Comparison of ENCODE assay signal across 13 cellular contexts in genomic region chr6:143695106-143696059, GRCh38.
DNase-seq lines count a peak whose midpoint lies in the region; ATAC-seq and TF ChIP-seq lines count a peak whose summit lies in the region.
"Had no signal": no experiment of that assay in that cellular context is flagged by ENCODE, and none has a peak within 500 bp of the region (broad histone marks: within the 10 kb centered on the region; RNA-seq: fewer than 3 reads in every experiment).

No MANE protein-coding gene starts in this region.

- no peak for ATAC-seq in HG03439 (IDR thresholded peaks at IDR 0.05; ENCODE audit: unreplicated experiment)
- ATAC-seq: A549 had no signal

- H3K4me3 ChIP-seq in neutrophil (ENCODE audit: low read depth in 1 of 2, low read length in 1 of 2), result peak overlapping the region; percentile 46 to 52
- H3K4me3 ChIP-seq: A549, coronary artery had no signal

- no peaks in the 10 kb centered on the region for H3K9me3 ChIP-seq in neutrophil
- H3K9me3 ChIP-seq: A549 had no signal

- DNase-seq in NOMO-1 treated with DMSO at 0.1 percent for 48 hours (lab: John Stamatoyannopoulos, UW; ENCODE audit: unreplicated experiment) (peak; percentile 51), NOMO-1 treated with dmso at 0.1 percent for 144 hours (lab: John Stamatoyannopoulos, UW; ENCODE audit: unreplicated experiment) (no peak), foreskin melanocyte (peak; percentile 49), NCI-H82 (lab: John Stamatoyannopoulos, UW) (no peak), NCI-H2081 treated with DMSO at 0.1 percent for 48 hours (lab: John Stamatoyannopoulos, UW) (no peak), AG08396 (ENCODE audit: low spot score) (no peak)
- DNase-seq: activated T-cell treated with anti-CD3 and anti-CD28 coated beads, Interleukin-2, amount 50 U/mL, for 4 hours; COR-L47; NCI-H2227 treated with DMSO at 0.1 percent for 48 hours had no signal

- H3K4me1 ChIP-seq in neutrophil (ENCODE audit: control insufficient read depth in 1 of 2, insufficient read depth in 1 of 2, low read depth in 1 of 2, low read length in 1 of 2), result peaks cover 74 to 76% of the 10 kb centered on the region in 2 experiments

- no peak for TF ChIP-seq CTCF in neutrophil (IDR thresholded peaks at IDR 0.05)

- H3K36me3 ChIP-seq in neutrophil, result no peaks in the 10 kb centered on the region

- no peaks in the 10 kb centered on the region for H3K27me3 ChIP-seq in neutrophil

- peak overlapping the region; percentile 83 for H3K27ac ChIP-seq in neutrophil
- H3K27ac ChIP-seq: A549 had no signal

Comparison
In these comparisons a context has a peak if more than half of its experiments do, and no peak if none do; other contexts are left out.
1. DNase-seq: peak in NOMO-1 treated with DMSO at 0.1 percent for 48 hours (single experiment) and foreskin melanocyte (single experiment); none in NOMO-1 treated with dmso at 0.1 percent for 144 hours (single experiment), NCI-H82 (single experiment), NCI-H2081 treated with DMSO at 0.1 percent for 48 hours (single experiment) and AG08396 (single experiment).